ENCODE assay signal across 17 cellular contexts in genomic region chr5:123844873-123845272, GRCh38.
A peak's percentile ranks its signal among the peaks of the same experiment; 100 is the strongest.
DNase-seq lines count a peak whose midpoint lies in the region; ATAC-seq, FAIRE-seq and TF ChIP-seq lines count a peak whose summit lies in the region.
"Had no signal": no experiment of that assay in that cellular context is flagged by ENCODE, and none has a peak within 500 bp of the region (broad histone marks: within the 10 kb centered on the region; RNA-seq: fewer than 3 reads in every experiment).

No MANE protein-coding gene starts in this region.

- TF ChIP-seq EP300 in esophagus muscularis mucosa (IDR thresholded peaks at IDR 0.05) = no peak

- DNase-seq in AG20443 (ENCODE audit: low spot score) (peak; percentile 22), adipocyte (ENCODE audit: low read depth) (peak; percentile 42), iris pigment epithelial cell (ENCODE audit: low read depth) (peak; percentile 21), OCI-M1 (lab: John Stamatoyannopoulos, UW) (no peak), esophagus muscularis mucosa (ENCODE audit: extremely low spot score) (no peak), GM19239 (ENCODE audit: insufficient read length, low spot score) (no peak), NCI-H2107 treated with DMSO at 0.1 percent for 48 hours (lab: John Stamatoyannopoulos, UW; ENCODE audit: unreplicated experiment) (no peak)
- DNase-seq: activated CD8-positive, alpha-beta memory T cell treated with anti-CD3 and anti-CD28 coated beads, Interleukin-2, amount 50 U/mL, for 4 hours; cortex of kidney; mucosa of descending colon; NCI-H2081; stimulated activated CD4-positive, alpha-beta T cell treated with anti-CD3 and anti-CD28 coated beads, Interleukin-4, amount 100 ng/mL, for 4 hours; stimulated activated naive CD4-positive, alpha-beta T cell treated with Interleukin-2 at 50 U/mL for 16 hours had no signal

- no peak overlapping the region for H3K9ac ChIP-seq in adipocyte (ENCODE audit: low read length)

- TF ChIP-seq CTCF in esophagus muscularis mucosa (IDR thresholded peaks at IDR 0.05) = no peak

- H3K9me3 ChIP-seq in adipocyte (ENCODE audit: control insufficient read depth, low read length) (peaks cover 9% of the 10 kb centered on the region), esophagus muscularis mucosa (no peaks in the 10 kb centered on the region)
- H3K9me3 ChIP-seq: mucosa of descending colon had no signal

- no peak overlapping the region for H3K4me3 ChIP-seq in adipocyte (ENCODE audit: low read length)
- H3K4me3 ChIP-seq in esophagus muscularis mucosa = no peak overlapping the region
- H3K4me3 ChIP-seq: mucosa of descending colon, SK-N-MC had no signal

- H3K4me1 ChIP-seq in adipocyte (ENCODE audit: control insufficient read depth, insufficient read depth, low read length) (peaks cover 11% of the 10 kb centered on the region), esophagus muscularis mucosa (no peaks in the 10 kb centered on the region)

- H3K27me3 ChIP-seq in adipocyte (replicated peaks; ENCODE audit: control insufficient read depth, insufficient read depth, low read length) = no peaks in the 10 kb centered on the region
- no peaks in the 10 kb centered on the region for H3K27me3 ChIP-seq in esophagus muscularis mucosa

- peak; percentile 31 for ATAC-seq in GM21423 (IDR thresholded peaks at IDR 0.05; ENCODE audit: unreplicated experiment)
- ATAC-seq: activated naive CD4-positive, alpha-beta T cell treated with anti-CD3 and anti-CD28 coated beads, Interleukin-2, amount 50 U/mL, for 72 hours; mucosa of descending colon; WTC11 had no signal

- H3K36me3 ChIP-seq in adipocyte (ENCODE audit: control insufficient read depth, insufficient read depth, low read length, severe bottlenecking) (no peaks in the 10 kb centered on the region), esophagus muscularis mucosa (no peaks in the 10 kb centered on the region)

- WGBS in esophagus muscularis mucosa = 50% methylated on average over 1 of the region's 1 CpG

- no peak overlapping the region for H3K27ac ChIP-seq in esophagus muscularis mucosa (replicated peaks in 1 of 4)
- H3K27ac ChIP-seq: SK-N-MC had no signal

- no peak for FAIRE-seq in GM19239 (lab: Jason Lieb, UNC)

- no peak for TF ChIP-seq POLR2A in esophagus muscularis mucosa (IDR thresholded peaks at IDR 0.05; ENCODE audit: low read depth)

- intact Hi-C loops in esophagus muscularis mucosa (cut with DNase I) = no loop called here

Comparison
In these comparisons a context has a peak if more than half of its experiments do, and no peak if none do; other contexts are left out.
1. DNase-seq: peak in AG20443 (single experiment), adipocyte (single experiment) and iris pigment epithelial cell (single experiment); none in OCI-M1 (single experiment), esophagus muscularis mucosa (single experiment), GM19239 (single experiment) and NCI-H2107 treated with DMSO at 0.1 percent for 48 hours (single experiment).